In the genomic region with DNA sequence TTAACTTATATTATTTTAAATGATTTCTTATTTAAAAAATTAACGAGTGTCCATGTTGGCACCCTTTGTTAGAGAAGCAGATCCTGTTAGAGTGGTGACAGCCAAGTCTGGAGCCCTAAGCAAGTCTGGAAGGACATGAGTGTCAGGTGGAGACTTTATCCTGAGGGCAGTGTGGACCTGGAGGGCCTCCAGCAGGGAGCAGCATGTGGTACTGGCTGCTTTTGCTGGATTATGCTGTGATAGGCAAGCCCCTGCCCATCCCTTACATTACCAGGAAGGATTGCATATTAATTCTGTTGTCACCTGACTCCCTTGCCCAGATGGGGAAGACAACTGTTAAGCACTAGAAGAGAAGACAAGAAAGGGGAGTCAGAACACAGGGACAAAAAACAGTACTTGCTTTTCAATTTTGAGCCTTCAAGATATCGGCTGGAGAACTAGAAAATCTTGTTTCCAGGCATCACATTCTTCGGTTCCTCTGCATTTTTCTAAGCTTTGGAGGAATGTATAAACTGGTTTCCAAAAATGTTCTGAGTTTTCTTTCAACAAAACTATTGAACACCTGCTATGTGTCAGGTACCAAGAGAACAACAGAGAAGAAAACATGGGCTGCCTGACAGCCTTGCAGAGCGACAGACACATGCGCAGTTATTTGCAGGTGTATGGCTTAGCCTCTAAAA, we compare ENCODE assay signal across 11 cellular contexts. TPM values are rescaled to one million over a fixed set of nuclear protein-coding genes. Genes with fewer than 3 reads are reported as not detected.
DNase-seq lines count a peak whose midpoint lies in the region; ATAC-seq and TF ChIP-seq lines count a peak whose summit lies in the region.
"Had no signal": no experiment of that assay in that cellular context is flagged by ENCODE, and none has a peak within 500 bp of the region (broad histone marks: within the 10 kb centered on the region; RNA-seq: fewer than 3 reads in every experiment).

No MANE protein-coding gene starts in this region.

- H3K23ac ChIP-seq in neuronal stem cell (ENCODE audit: low read depth, low read length, poor library complexity): no peak overlapping the region

- H4K91ac ChIP-seq in neuronal stem cell (ENCODE audit: low read depth, low read length, poor library complexity): no peak overlapping the region

- no peak overlapping the region for H3K4me3 ChIP-seq in neuronal stem cell (ENCODE audit: low read length in 2 of 2)
- H3K4me3 ChIP-seq: GM12878, uterus had no signal

- no peak overlapping the region for H2AK5ac ChIP-seq in neuronal stem cell (ENCODE audit: low read depth, low read length)

- H2BK5ac ChIP-seq in neuronal stem cell (ENCODE audit: low read length): no peak overlapping the region

- peaks cover 0 to 4% of the 10 kb centered on the region in 2 donors for H3K4me1 ChIP-seq in neuronal stem cell (ENCODE audit: control insufficient read depth in 2 of 2, insufficient read depth in 1 of 2, low read depth in 1 of 2, low read length in 2 of 2)
- H3K4me1 ChIP-seq: uterus had no signal

- H3K36me3 Mint-ChIP-seq in chondrocyte (ENCODE audit: low read depth) (no peaks in the 10 kb centered on the region), naive B cell (peaks cover 0 to 7% of the 10 kb centered on the region in 2 donors)
- no peaks in the 10 kb centered on the region for H3K36me3 Mint-ChIP-seq in activated T-helper 2 cell treated with anti-CD3 and anti-CD28 coated beads, Interferon-gamma antibody, Interleukin-2, Interleukin-4, amounts not matched to agents 10 μg/mL and 5 μg/mL and 100 μg/mL, durations not matched to agents 14 hours and 24 hours and 36 hours (ENCODE audit: low read depth)
- H3K36me3 Mint-ChIP-seq in activated naive CD4-positive, alpha-beta T cell treated with anti-CD3 and anti-CD28 coated beads, Interleukin-2, amount 50 U/mL, for 72 hours: no peaks in the 10 kb centered on the region

- no peak overlapping the region for H2AFZ ChIP-seq in neuronal stem cell (ENCODE audit: low read length)

- DNase-seq in DMS 273 treated with DMSO at 0.1 percent for 48 hours (lab: John Stamatoyannopoulos, UW) (peak; percentile 75), NCI-H146 treated with DMSO at 0.1 percent for 48 hours (lab: John Stamatoyannopoulos, UW; ENCODE audit: unreplicated experiment) (peak; percentile 61), chondrocyte (ENCODE audit: low spot score) (no peak), naive B cell (no peak), neuronal stem cell (ENCODE audit: low spot score) (no peak)
- DNase-seq in activated T-helper 2 cell treated with anti-CD3 and anti-CD28 coated beads, Interferon-gamma antibody, Interleukin-2, Interleukin-4, amounts not matched to agents 10 μg/mL and 5 μg/mL and 100 μg/mL, durations not matched to agents 14 hours and 24 hours and 36 hours (ENCODE audit: low spot score): no peak
- no peak for DNase-seq in activated T-cell treated with anti-CD3 and anti-CD28 coated beads, Interleukin-2, amount 50 U/mL, for 1 hour
- no peak for DNase-seq in activated naive CD4-positive, alpha-beta T cell treated with anti-CD3 and anti-CD28 coated beads, Interleukin-2, amount 50 U/mL, for 72 hours (ENCODE audit: low spot score in 2 of 2)
- DNase-seq: activated CD8-positive, alpha-beta memory T cell treated with anti-CD3 and anti-CD28 coated beads, Interleukin-2, amount 50 U/mL, for 4 hours; uterus had no signal

- peak; percentile 38 for TF ChIP-seq CTCF in chondrocyte (IDR thresholded peaks at IDR 0.05)

- intact Hi-C loops in activated T-helper 2 cell treated with anti-CD3 and anti-CD28 coated beads, Interferon-gamma antibody, Interleukin-2, Interleukin-4, amounts not matched to agents 10 μg/mL and 5 μg/mL and 100 μg/mL, durations not matched to agents 14 hours and 24 hours and 36 hours (cut with micrococcal nuclease): no loop called here

- no peaks in the 10 kb centered on the region for H3K9me3 Mint-ChIP-seq in chondrocyte (ENCODE audit: low read depth)
- H3K9me3 Mint-ChIP-seq in naive B cell: no peaks in the 10 kb centered on the region
- no peaks in the 10 kb centered on the region for H3K9me3 Mint-ChIP-seq in activated T-helper 2 cell treated with anti-CD3 and anti-CD28 coated beads, Interferon-gamma antibody, Interleukin-2, Interleukin-4, amounts not matched to agents 10 μg/mL and 5 μg/mL and 100 μg/mL, durations not matched to agents 14 hours and 24 hours and 36 hours
- H3K9me3 Mint-ChIP-seq in activated naive CD4-positive, alpha-beta T cell treated with anti-CD3 and anti-CD28 coated beads, Interleukin-2, amount 50 U/mL, for 72 hours: no peaks in the 10 kb centered on the region

- H3K27me3 Mint-ChIP-seq in chondrocyte (ENCODE audit: low read depth): no peaks in the 10 kb centered on the region
- H3K27me3 Mint-ChIP-seq in naive B cell: no peaks in the 10 kb centered on the region
- peaks cover 15% of the 10 kb centered on the region for H3K27me3 Mint-ChIP-seq in activated T-helper 2 cell treated with anti-CD3 and anti-CD28 coated beads, Interferon-gamma antibody, Interleukin-2, Interleukin-4, amounts not matched to agents 10 μg/mL and 5 μg/mL and 100 μg/mL, durations not matched to agents 14 hours and 24 hours and 36 hours (ENCODE audit: low read depth)

- H3K27me3 ChIP-seq in neuronal stem cell (ENCODE audit: control insufficient read depth in 3 of 3, insufficient read depth in 3 of 3, low read depth in 1 of 3, low read length in 3 of 3): no peaks in the 10 kb centered on the region

- no peak overlapping the region for H3K9ac ChIP-seq in neuronal stem cell (ENCODE audit: low read depth, low read length, poor library complexity)

- H3K4me3 Mint-ChIP-seq in chondrocyte (ENCODE audit: unreplicated experiment) (no peak overlapping the region), naive B cell (peak overlapping the region in 1 of 8 donors; percentile 61)
- no peak overlapping the region for H3K4me3 Mint-ChIP-seq in activated T-helper 2 cell treated with anti-CD3 and anti-CD28 coated beads, Interferon-gamma antibody, Interleukin-2, Interleukin-4, amounts not matched to agents 10 μg/mL and 5 μg/mL and 100 μg/mL, durations not matched to agents 14 hours and 24 hours and 36 hours (ENCODE audit: low read depth)

- H3K79me1 ChIP-seq in neuronal stem cell (ENCODE audit: low read depth, low read length): no peaks in the 10 kb centered on the region

- no CpG with 5 or more reads among the region's 5 CpGs for whole genome bisulfite sequencing in neuronal stem cell (ENCODE audit: extremely low coverage in 2 of 2, insufficient read length in 2 of 2, insufficient replicate concordance in 1 of 2), 2 donors

- no peak overlapping the region for H2BK120ac ChIP-seq in neuronal stem cell (ENCODE audit: low read depth, low read length)

- H2BK12ac ChIP-seq in neuronal stem cell (ENCODE audit: low read length): no peak overlapping the region

- H2BK15ac ChIP-seq in neuronal stem cell (ENCODE audit: low read length): no peak overlapping the region

- no peaks in the 10 kb centered on the region for H3K36me3 ChIP-seq in neuronal stem cell (replicated peaks in 1 of 2; ENCODE audit: control insufficient read depth in 2 of 2, insufficient read depth in 2 of 2, low read length in 2 of 2)
- H3K36me3 ChIP-seq: uterus had no signal

- H3K27ac ChIP-seq in neuronal stem cell (replicated peaks; ENCODE audit: low read length): no peak overlapping the region
- H3K27ac ChIP-seq: uterus had no signal

- no peaks in the 10 kb centered on the region for H3K9me3 ChIP-seq in neuronal stem cell (replicated peaks in 1 of 2; ENCODE audit: control insufficient read depth in 2 of 2, insufficient read depth in 1 of 2, low read depth in 1 of 2, low read length in 2 of 2)
- H3K9me3 ChIP-seq: uterus had no signal

- H3K4me1 Mint-ChIP-seq in chondrocyte (ENCODE audit: low read depth) (peaks cover 19% of the 10 kb centered on the region), naive B cell (peaks cover 46 to 56% (median 50%) of the 10 kb centered on the region in 3 donors)
- peaks cover 14% of the 10 kb centered on the region for H3K4me1 Mint-ChIP-seq in activated T-helper 2 cell treated with anti-CD3 and anti-CD28 coated beads, Interferon-gamma antibody, Interleukin-2, Interleukin-4, amounts not matched to agents 10 μg/mL and 5 μg/mL and 100 μg/mL, durations not matched to agents 14 hours and 24 hours and 36 hours (ENCODE audit: low read depth)

- no peak overlapping the region for H3K4ac ChIP-seq in neuronal stem cell (ENCODE audit: low read length)

- no peak for ATAC-seq in naive B cell (ENCODE audit: low read depth in 2 of 2)
- ATAC-seq in activated naive CD4-positive, alpha-beta T cell treated with anti-CD3 and anti-CD28 coated beads, Interleukin-2, amount 50 U/mL, for 72 hours: no peak
- ATAC-seq: GM12878 had no signal

- no peak overlapping the region for H3K14ac ChIP-seq in neuronal stem cell (ENCODE audit: low read length)

- H3K4me2 ChIP-seq in neuronal stem cell (ENCODE audit: insufficient read depth, low read length, poor library complexity, severe bottlenecking): no peak overlapping the region

- no peak overlapping the region for H3K18ac ChIP-seq in neuronal stem cell (ENCODE audit: low read length)

- H3K27ac Mint-ChIP-seq in chondrocyte (ENCODE audit: unreplicated experiment) (no peak overlapping the region), naive B cell (peak overlapping the region in 4 of 6 donors; percentile 5 to 77 (median 14))
- H3K27ac Mint-ChIP-seq in activated T-helper 2 cell treated with anti-CD3 and anti-CD28 coated beads, Interferon-gamma antibody, Interleukin-2, Interleukin-4, amounts not matched to agents 10 μg/mL and 5 μg/mL and 100 μg/mL, durations not matched to agents 14 hours and 24 hours and 36 hours: no peak overlapping the region
- no peak overlapping the region for H3K27ac Mint-ChIP-seq in activated naive CD4-positive, alpha-beta T cell treated with anti-CD3 and anti-CD28 coated beads, Interleukin-2, amount 50 U/mL, for 72 hours

- H4K8ac ChIP-seq in neuronal stem cell (ENCODE audit: low read depth, low read length): no peak overlapping the region

RNA-seq across cellular contexts. Expression of a gene that starts 22.7 kb away (rescaled TPM):
- 1.5 to 2.4 TPM (median 2.0 TPM) in 3 replicates for total RNA-seq in chondrocyte
- polyA plus RNA-seq in naive B cell (ENCODE audit: low read depth in 6 of 6): 10 to 100 TPM in 5 of 6 donors, 1 to 10 TPM in 1; 9.1 to 32.2 (median 12.2) TPM
- total RNA-seq in activated T-helper 2 cell treated with anti-CD3 and anti-CD28 coated beads, Interferon-gamma antibody, Interleukin-2, Interleukin-4, amounts not matched to agents 10 μg/mL and 5 μg/mL and 100 μg/mL, durations not matched to agents 14 hours and 24 hours and 36 hours: 1.8 and 2.0 TPM in 2 replicates
- polyA plus RNA-seq in neuronal stem cell (2013, experiment 1 of 2): 0.06 TPM
- 0.06 TPM for polyA plus RNA-seq in neuronal stem cell (2013, experiment 2 of 2)
- 1 to 10 TPM in 1 of 2 donors, not detected in 1; 1.7 TPM for total RNA-seq in activated naive CD4-positive, alpha-beta T cell treated with anti-CD3 and anti-CD28 coated beads, Interleukin-2, amount 50 U/mL, for 72 hours
- total RNA-seq: GM12878 had no signal
- polyA plus RNA-seq: GM12878 had no signal

RNA-seq across cellular contexts. Expression of a gene that starts 23.2 kb away (rescaled TPM):
- total RNA-seq in chondrocyte: 44.1 to 56.6 TPM (median 45.4 TPM) in 3 replicates
- 10 to 100 TPM; 28.7 to 65.6 (median 40.0) TPM for polyA plus RNA-seq in naive B cell (ENCODE audit: low read depth in 6 of 6)
- 42.5 and 47.6 TPM in 2 replicates for total RNA-seq in activated T-helper 2 cell treated with anti-CD3 and anti-CD28 coated beads, Interferon-gamma antibody, Interleukin-2, Interleukin-4, amounts not matched to agents 10 μg/mL and 5 μg/mL and 100 μg/mL, durations not matched to agents 14 hours and 24 hours and 36 hours
- polyA plus RNA-seq in neuronal stem cell (2013, experiment 1 of 2): 1.9 TPM
- polyA plus RNA-seq in neuronal stem cell (2013, experiment 2 of 2): 2.0 TPM
- 10 to 100 TPM in 1 of 2 donors, 1 to 10 TPM in 1; 1.1 to 32.6 TPM for total RNA-seq in activated naive CD4-positive, alpha-beta T cell treated with anti-CD3 and anti-CD28 coated beads, Interleukin-2, amount 50 U/mL, for 72 hours

Comparison
In these comparisons a context has a peak if more than half of its experiments do, and no peak if none do; other contexts are left out.
1. DNase-seq: peak in DMS 273 treated with DMSO at 0.1 percent for 48 hours (single experiment) and NCI-H146 treated with DMSO at 0.1 percent for 48 hours (single experiment); none in chondrocyte (single experiment), naive B cell (single experiment), activated T-helper 2 cell treated with anti-CD3 and anti-CD28 coated beads, Interferon-gamma antibody, Interleukin-2, Interleukin-4, amounts not matched to agents 10 μg/mL and 5 μg/mL and 100 μg/mL, durations not matched to agents 14 hours and 24 hours and 36 hours (single experiment), neuronal stem cell (single experiment), activated T-cell treated with anti-CD3 and anti-CD28 coated beads, Interleukin-2, amount 50 U/mL, for 1 hour (single experiment) and activated naive CD4-positive, alpha-beta T cell treated with anti-CD3 and anti-CD28 coated beads, Interleukin-2, amount 50 U/mL, for 72 hours (0 of 2).
2. H3K27ac Mint-ChIP-seq: peak in naive B cell (4 of 6); none in chondrocyte (single experiment), activated T-helper 2 cell treated with anti-CD3 and anti-CD28 coated beads, Interferon-gamma antibody, Interleukin-2, Interleukin-4, amounts not matched to agents 10 μg/mL and 5 μg/mL and 100 μg/mL, durations not matched to agents 14 hours and 24 hours and 36 hours (single experiment) and activated naive CD4-positive, alpha-beta T cell treated with anti-CD3 and anti-CD28 coated beads, Interleukin-2, amount 50 U/mL, for 72 hours (0 of 2).